13 cellular contexts compared by ENCODE assay signal in the genomic region with DNA sequence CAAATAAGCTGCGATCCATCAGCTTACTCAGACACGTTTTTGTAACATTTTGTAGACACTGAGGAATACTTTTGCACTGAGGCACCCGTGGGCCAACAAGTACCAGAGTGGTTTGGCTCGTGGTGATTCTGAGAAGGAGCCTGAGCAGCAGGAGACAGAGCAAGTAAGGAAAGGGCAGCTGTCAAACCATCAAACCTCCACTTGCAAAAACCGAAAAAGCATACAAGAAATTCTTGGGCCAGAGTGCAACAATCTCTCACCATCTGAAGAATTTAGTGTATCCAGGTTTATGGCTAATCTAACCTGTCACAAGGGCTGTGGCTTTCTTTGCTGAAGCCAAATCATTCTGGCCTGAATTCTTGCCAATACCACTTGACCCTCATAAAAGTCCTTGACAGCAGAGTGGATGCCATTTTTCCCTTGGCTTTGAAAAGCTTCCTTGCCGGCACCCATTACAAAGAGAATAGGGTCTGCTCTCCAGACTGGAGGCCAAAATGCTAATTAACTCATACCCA. TPM values are rescaled to one million over a fixed set of nuclear protein-coding genes. Genes with fewer than 3 reads are reported as not detected.
DNase-seq lines count a peak whose midpoint lies in the region; ATAC-seq, FAIRE-seq and TF ChIP-seq lines count a peak whose summit lies in the region.
"Had no signal": no experiment of that assay in that cellular context is flagged by ENCODE, and none has a peak within 500 bp of the region (broad histone marks: within the 10 kb centered on the region; RNA-seq: fewer than 3 reads in every experiment).

No MANE protein-coding gene starts in this region.

- H3K27ac Mint-ChIP-seq in brain, result peak overlapping the region in 4 of 5 experiments; percentile 32 to 70 (median 54)
- H3K27ac Mint-ChIP-seq in osteocyte (ENCODE audit: unreplicated experiment), result peak overlapping the region; percentile 47
- H3K27ac Mint-ChIP-seq: memory B cell had no signal

- peaks cover 8 to 14% (median 10%) of the 10 kb centered on the region in 5 experiments for H3K9me3 Mint-ChIP-seq in brain
- peaks cover 13% of the 10 kb centered on the region for H3K9me3 Mint-ChIP-seq in osteocyte (ENCODE audit: unreplicated experiment)
- H3K9me3 Mint-ChIP-seq: memory B cell had no signal

- H3K36me3 Mint-ChIP-seq in brain, result no peaks in the 10 kb centered on the region
- H3K36me3 Mint-ChIP-seq in osteocyte (ENCODE audit: unreplicated experiment), result peaks cover 6% of the 10 kb centered on the region

- no peaks in the 10 kb centered on the region for H3K27me3 Mint-ChIP-seq in brain
- no peaks in the 10 kb centered on the region for H3K27me3 Mint-ChIP-seq in osteocyte (ENCODE audit: unreplicated experiment)
- H3K27me3 Mint-ChIP-seq: memory B cell had no signal

- ATAC-seq in GM19395 (IDR thresholded peaks at IDR 0.05; ENCODE audit: unreplicated experiment), result no peak

- H3K4me3 Mint-ChIP-seq in brain (peak overlapping the region in 1 of 5 experiments; percentile 53), osteocyte (ENCODE audit: unreplicated experiment) (no peak overlapping the region)
- H3K4me3 Mint-ChIP-seq: memory B cell had no signal

- DNase-seq in ELR (ENCODE audit: low read depth) (peak; percentile 21), NCI-H1105 (lab: John Stamatoyannopoulos, UW) (peak; percentile 87), osteocyte (ENCODE audit: extremely low spot score, unreplicated experiment) (peak; percentile 6), urothelium cell line (ENCODE audit: low spot score) (no peak), hepatic stellate cell (ENCODE audit: low spot score) (no peak)
- DNase-seq in activated naive CD4-positive, alpha-beta T cell (lab: John Stamatoyannopoulos, UW), result no peak
- DNase-seq: brain microvascular endothelial cell; foreskin melanocyte; SIG-M5; stimulated activated CD4-positive, alpha-beta T cell treated with anti-CD3 and anti-CD28 coated beads, Interleukin-15, amount 100 ng/mL, for 24 hours had no signal

- H3K4me1 Mint-ChIP-seq in brain (peaks cover 41% of the 10 kb centered on the region), osteocyte (ENCODE audit: unreplicated experiment) (peaks cover 23% of the 10 kb centered on the region)

- TF ChIP-seq CTCF in brain (conservative IDR thresholded peaks at IDR 0.05), result no peak
- no peak for TF ChIP-seq CTCF in osteocyte (IDR thresholded peaks at IDR 0.05)

- FAIRE-seq in urothelium cell line (lab: Jason Lieb, UNC), result no peak

RNA-seq across cellular contexts. Expression of a gene that starts 56.7 kb away (rescaled TPM):
- 35.8 TPM for polyA plus RNA-seq in brain (ENCODE audit: insufficient read depth, low read depth, low replicate concordance)
- total RNA-seq in osteocyte, result 84.6 and 105 TPM in 2 replicates

Comparison
In these comparisons a context has a peak if more than half of its experiments do, and no peak if none do; other contexts are left out.
1. DNase-seq: peak in ELR (single experiment), NCI-H1105 (single experiment) and osteocyte (single experiment); none in urothelium cell line (single experiment), activated naive CD4-positive, alpha-beta T cell (0 of 4) and hepatic stellate cell (single experiment).